ENCODE assay signal across 8 cellular contexts in the genomic region with DNA sequence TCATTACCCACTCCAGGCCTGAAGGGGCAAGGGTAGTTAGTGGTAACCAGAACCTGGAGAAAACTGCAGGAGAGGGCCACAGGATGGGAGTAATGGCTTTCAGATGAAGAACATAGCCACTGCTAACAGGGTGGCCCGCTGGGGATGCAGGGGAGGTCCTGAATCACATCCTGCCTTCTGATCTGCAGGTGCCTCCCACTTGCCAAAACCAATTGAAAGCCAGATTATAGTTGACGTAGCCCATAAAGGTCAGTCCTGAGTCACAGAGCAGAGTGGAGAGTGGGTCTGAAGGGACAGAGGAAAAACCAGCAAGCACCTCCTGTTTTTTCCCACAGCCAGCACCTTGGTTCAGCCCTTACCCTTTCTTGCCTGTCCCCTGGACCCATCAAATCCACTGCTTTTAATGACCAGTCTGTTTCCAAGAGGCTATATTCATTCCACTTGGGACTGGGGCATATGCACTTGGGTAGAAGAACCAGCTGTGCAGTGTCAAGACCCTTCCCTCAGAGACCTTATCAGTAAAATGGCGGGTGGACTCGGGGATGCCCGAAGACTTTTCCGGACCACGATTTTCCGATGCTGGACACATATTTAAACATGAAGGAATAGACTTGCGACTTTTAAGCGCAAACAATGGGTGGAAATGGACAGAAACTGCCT. TPM values are rescaled to one million over a fixed set of nuclear protein-coding genes. Genes with fewer than 3 reads are reported as not detected.
DNase-seq lines count a peak whose midpoint lies in the region; ATAC-seq, FAIRE-seq and TF ChIP-seq lines count a peak whose summit lies in the region.

No MANE protein-coding gene starts in this region.

- no peak for TF ChIP-seq CTCF in OCI-LY7 (conservative IDR thresholded peaks at IDR 0.05; ENCODE audit: low read length)
- TF ChIP-seq CTCF in adrenal gland (IDR thresholded peaks at IDR 0.05), result peak in 4 of 6 experiments; percentile 19 to 30 (median 25)

- peaks cover 0 to 8% (median 0%) of the 10 kb centered on the region in 10 experiments; a peak in 4 of 20 replicates for H3K4me1 ChIP-seq in BLaER1 treated with 17β-estradiol and CSF1 and Interleukin-3, amounts not matched to agents 10 nM and 100 nM
- peaks cover 11% of the 10 kb centered on the region for H3K4me1 ChIP-seq in OCI-LY7 (ENCODE audit: insufficient read depth, low read length, poor library complexity, severe bottlenecking)
- peaks cover 0 to 22% of the 10 kb centered on the region in 2 donors for H3K4me1 ChIP-seq in adrenal gland (replicated peaks in 1 of 2)
- no peaks in the 10 kb centered on the region for H3K4me1 ChIP-seq in right cardiac atrium (ENCODE audit: control insufficient read depth, insufficient read depth, low read length)

- H3K9ac ChIP-seq in BLaER1 treated with 17β-estradiol and CSF1 and Interleukin-3, amounts not matched to agents 10 nM and 100 nM, result no peak overlapping the region

- peak overlapping the region; percentile 58 for H2AFZ ChIP-seq in OCI-LY7 (ENCODE audit: low read length)

- DNase-seq in H54 (ENCODE audit: insufficient read length, low spot score) (peak; percentile 85), OCI-LY7 (ENCODE audit: low spot score) (peak; percentile 46), adrenal gland (peak; percentile 72 to 92 (median 87)), right cardiac atrium (peak; percentile 68 to 74 (median 72)), pulmonary artery endothelial cell (ENCODE audit: low read depth, low spot score) (peak; percentile 79), midbrain (lab: John Stamatoyannopoulos, UW) (no peak)

- H3K9me3 ChIP-seq in BLaER1 treated with 17β-estradiol and CSF1 and Interleukin-3, amounts not matched to agents 10 nM and 100 nM (replicated peaks in 1 of 11), result peaks cover 28 to 44% (median 32%) of the 10 kb centered on the region in 11 experiments
- H3K9me3 ChIP-seq in OCI-LY7 (ENCODE audit: low read length), result no peaks in the 10 kb centered on the region
- no peaks in the 10 kb centered on the region for H3K9me3 ChIP-seq in adrenal gland (replicated peaks in 1 of 3)
- H3K9me3 ChIP-seq in right cardiac atrium (ENCODE audit: control insufficient read depth, low read length), result no peaks in the 10 kb centered on the region

- peaks cover 0 to 7% (median 0%) of the 10 kb centered on the region in 11 experiments; a peak in 1 of 22 replicates for H3K36me3 ChIP-seq in BLaER1 treated with 17β-estradiol and CSF1 and Interleukin-3, amounts not matched to agents 10 nM and 100 nM
- H3K36me3 ChIP-seq in OCI-LY7 (ENCODE audit: insufficient read depth, low read length) (no peaks in the 10 kb centered on the region), adrenal gland (replicated peaks in 1 of 2) (no peaks in the 10 kb centered on the region)

- H4K20me1 ChIP-seq in BLaER1 treated with 17β-estradiol and CSF1 and Interleukin-3, amounts not matched to agents 10 nM and 100 nM, result no peaks in the 10 kb centered on the region
- H4K20me1 ChIP-seq in OCI-LY7 (ENCODE audit: insufficient read depth, low read length), result no peaks in the 10 kb centered on the region

- peaks cover 35 to 48% (median 40%) of the 10 kb centered on the region in 11 experiments for H3K27me3 ChIP-seq in BLaER1 treated with 17β-estradiol and CSF1 and Interleukin-3, amounts not matched to agents 10 nM and 100 nM
- H3K27me3 ChIP-seq in adrenal gland (no peaks in the 10 kb centered on the region), right cardiac atrium (ENCODE audit: control insufficient read depth, insufficient read depth) (no peaks in the 10 kb centered on the region)

- POLR2A ChIA-PET in OCI-LY7 (lab: Charles Lee), result interaction anchor here (0.9 kb wide), 1 partner anchor 205 kb away, joined by 3 read pairs; no protein-coding TSS in a partner anchor

- CTCF ChIA-PET in OCI-LY7 (lab: Charles Lee; ENCODE audit: unreplicated experiment), result no interaction called here

- ATAC-seq in right cardiac atrium (peak; percentile 73 to 92), HG03175 (IDR thresholded peaks at IDR 0.05; ENCODE audit: unreplicated experiment) (no peak)

- H3K9me2 ChIP-seq in OCI-LY7 (ENCODE audit: insufficient read depth, low read length), result no peaks in the 10 kb centered on the region

- FAIRE-seq in H54 (lab: Jason Lieb, UNC), result peak; percentile 97

- H3K4me3 ChIP-seq in BLaER1 treated with 17β-estradiol and CSF1 and Interleukin-3, amounts not matched to agents 10 nM and 100 nM, result peak overlapping the region; percentile 29 to 65 (median 51); a peak in 14 of 20 replicates
- H3K4me3 ChIP-seq in OCI-LY7 (ENCODE audit: low read depth, low read length, poor library complexity, severe bottlenecking) (peak overlapping the region; percentile 63), adrenal gland (peak overlapping the region in 3 of 4 donors; percentile 57 to 80 (median 64)), right cardiac atrium (ENCODE audit: low read length) (peak overlapping the region; percentile 58)

- WGBS in adrenal gland, 4 donors, result 5 to 13% (median 7%) methylated on average over 4 to 10 of the region's 10 CpGs
- WGBS in right cardiac atrium, result 9% methylated on average over 10 of the region's 10 CpGs

- no peaks in the 10 kb centered on the region for H3K79me2 ChIP-seq in OCI-LY7 (ENCODE audit: insufficient read depth, low read depth, low read length)

- H3K4me2 ChIP-seq in BLaER1 treated with 17β-estradiol and CSF1 and Interleukin-3, amounts not matched to agents 10 nM and 100 nM, result peak overlapping the region in 7 of 11 experiments; percentile 43 to 82 (median 74); a peak in 12 of 22 replicates
- peak overlapping the region; percentile 70 for H3K4me2 ChIP-seq in OCI-LY7 (ENCODE audit: low read length)

- H3K27ac ChIP-seq in BLaER1 treated with 17β-estradiol and CSF1 and Interleukin-3, amounts not matched to agents 10 nM and 100 nM, result no peak overlapping the region
- H3K27ac ChIP-seq in OCI-LY7 (ENCODE audit: low read depth, low read length, poor library complexity, severe bottlenecking) (no peak overlapping the region), adrenal gland (peak overlapping the region; percentile 88 to 99 (median 91)), right cardiac atrium (ENCODE audit: low read length) (peak overlapping the region; percentile 66)

- peak; percentile 43; the same call in 1 of the 2 replicates for TF ChIP-seq POLR2A in H54 (IDR thresholded peaks at IDR 0.05; ENCODE audit: low read depth, low read length)
- peak; percentile 91 to 96 for TF ChIP-seq POLR2A in adrenal gland (IDR thresholded peaks at IDR 0.05)

- no TSS peak for BruUV-seq in OCI-LY7 (replicated peaks; lab: Mats Ljungman, UMichigan)

- intact Hi-C loops in OCI-LY7 (cut with micrococcal nuclease; ENCODE audit: unreplicated experiment) (loop anchor here (5.0 kb wide), 1 partner anchor 194 kb away; no protein-coding TSS in a partner anchor), adrenal gland (cut with DNase I) (no loop called here), right cardiac atrium (cut with DNase I) (no loop called here)

RNA-seq across cellular contexts. Expression of a gene that starts 0.6 kb away (rescaled TPM):
- 0.13 TPM in 1 of 2 replicates, not detected in the other for total RNA-seq in OCI-LY7 (2014; rRNA removed; shearing (Covaris generic))
- 0.40 and 0.59 TPM in 2 replicates for total RNA-seq in OCI-LY7 (2022)
- total RNA-seq in adrenal gland, result 10 to 100 TPM in 7 of 8 donors, 1 to 10 TPM in 1; 8.4 to 35.9 (median 16.8) TPM
- polyA plus RNA-seq in adrenal gland, result 10 to 100 TPM in 2 of 3 donors, 1 to 10 TPM in 1; 6.4 to 38.0 (median 16.9) TPM
- total RNA-seq in right cardiac atrium, result 1 to 10 TPM; 4.3 to 6.5 (median 4.9) TPM
- polyA plus RNA-seq in right cardiac atrium, result 5.7 TPM
- 15.6 and 24.9 TPM in 2 replicates for total RNA-seq in pulmonary artery endothelial cell

RNA-seq across cellular contexts. Expression of a gene that starts 43.7 kb away (rescaled TPM):
- 24.9 and 35.2 TPM in 2 replicates for total RNA-seq in OCI-LY7 (2014; rRNA removed; shearing (Covaris generic))
- total RNA-seq in OCI-LY7 (2022), result 38.1 and 46.2 TPM in 2 replicates
- total RNA-seq in adrenal gland, result 10 to 100 TPM; 21.3 to 59.2 (median 38.3) TPM
- polyA plus RNA-seq in adrenal gland, result 10 to 100 TPM in 2 of 3 donors, 1 to 10 TPM in 1; 6.0 to 47.0 (median 10.1) TPM
- total RNA-seq in right cardiac atrium, result 10 to 100 TPM; 21.2 to 38.9 (median 27.9) TPM
- 14.0 TPM for polyA plus RNA-seq in right cardiac atrium
- total RNA-seq in pulmonary artery endothelial cell, result 57.3 and 106 TPM in 2 replicates

Comparison
In these comparisons a context has a peak if more than half of its experiments do, and no peak if none do; other contexts are left out.
1. H3K27ac ChIP-seq: peak in adrenal gland (5 of 5) and right cardiac atrium (single experiment); none in BLaER1 treated with 17β-estradiol and CSF1 and Interleukin-3, amounts not matched to agents 10 nM and 100 nM (0 of 11) and OCI-LY7 (single experiment).
2. Peak in every context shown above with its lines, with median percentiles within 50 percentile points of each other: H3K4me3 ChIP-seq.